Comparison of ENCODE assay signal across 21 cellular contexts in the genomic region with DNA sequence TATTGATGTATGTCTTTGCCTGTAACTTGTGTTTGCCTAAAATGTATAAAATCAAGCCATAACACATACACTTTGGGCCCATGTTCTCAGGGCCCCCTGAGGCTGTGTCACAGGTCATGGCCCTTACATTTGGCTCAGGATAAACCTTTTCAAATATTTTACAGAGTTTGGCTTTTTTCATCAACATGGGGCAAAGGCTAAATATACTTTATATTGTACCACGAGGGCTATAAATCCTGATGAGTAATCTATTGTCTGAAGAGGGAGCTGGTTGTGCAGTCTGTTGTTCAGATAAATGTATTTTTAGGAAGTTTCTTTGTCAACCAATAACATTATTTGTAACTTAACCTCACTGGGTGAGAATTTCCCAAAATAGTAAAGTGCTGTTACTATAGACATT.
"Had no signal": no experiment of that assay in that cellular context is flagged by ENCODE, and none has a peak within 500 bp of the region (broad histone marks: within the 10 kb centered on the region; RNA-seq: fewer than 3 reads in every experiment).

No MANE protein-coding gene starts in this region.

- DNase-seq: activated B cell treated with CpG ODN at 0.5 μM for 24 hours; activated CD4-positive, alpha-beta T cell treated with anti-CD3 and anti-CD28 coated beads for 48 hours; activated CD8-positive, alpha-beta T cell treated with anti-CD3 and anti-CD28 coated beads for 36 hours; activated gamma-delta T cell; activated T-cell treated with anti-CD3 and anti-CD28 coated beads, Interleukin-2, amount 50 U/mL, for 48 hours; foreskin keratinocyte; left ventricle myocardium superior; mesenchymal stem cell; naive thymus-derived CD8-positive, alpha-beta T cell; nucleus accumbens; stimulated activated CD4-positive, alpha-beta T cell treated with anti-CD3 and anti-CD28 coated beads, Interleukin-4, amount 100 ng/mL, for 24 hours; stimulated activated CD8-positive, alpha-beta memory T cell treated with anti-CD3 and anti-CD28 coated beads, Interleukin-4, amount 100 ng/mL, for 48 hours; stimulated activated naive CD4-positive, alpha-beta T cell treated with Interleukin-2 at 50 U/mL for 16 hours; substantia nigra; transverse colon had no signal

- H3K36me3 ChIP-seq: cardiac muscle cell, right atrium auricular region, transverse colon, vagina had no signal

- H3K27ac ChIP-seq: cardiac muscle cell, foreskin keratinocyte, right atrium auricular region, skin epidermis, transverse colon, vagina had no signal

- H3K4me3 ChIP-seq: cardiac muscle cell, right atrium auricular region, skin epidermis, transverse colon, vagina had no signal

- H3K4me1 ChIP-seq: foreskin keratinocyte, right atrium auricular region, transverse colon, vagina had no signal

- ATAC-seq: activated CD8-positive, alpha-beta T cell treated with anti-CD3 and anti-CD28 coated beads for 36 hours; activated naive CD4-positive, alpha-beta T cell treated with anti-CD3 and anti-CD28 coated beads, Interleukin-2, amount 50 U/mL, for 72 hours; esophagus mucosa; foreskin keratinocyte; left ventricle myocardium superior; naive thymus-derived CD8-positive, alpha-beta T cell had no signal

- H3K27me3 ChIP-seq: cardiac muscle cell, foreskin keratinocyte, right atrium auricular region, transverse colon, vagina had no signal

- H3K9me3 ChIP-seq: right atrium auricular region, transverse colon, vagina had no signal
